9 cellular contexts compared by ENCODE assay signal in the genomic region with DNA sequence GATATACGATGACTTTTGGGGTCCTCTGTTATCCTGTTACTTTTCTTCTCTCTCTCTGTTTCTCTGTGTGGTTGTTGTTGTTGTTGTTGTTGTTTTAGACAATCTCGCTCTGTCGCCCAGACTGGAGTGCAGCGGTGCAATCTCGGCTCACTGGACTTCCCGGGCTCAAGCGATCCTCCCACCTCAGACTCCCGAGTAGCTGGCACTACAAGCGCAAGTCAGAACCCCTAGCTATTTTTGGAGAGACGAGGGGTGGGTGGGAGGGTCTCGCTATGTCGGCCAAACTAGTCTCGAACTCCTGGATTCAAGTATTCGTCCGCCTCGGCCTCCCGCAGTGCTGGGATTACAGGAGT. TPM values are rescaled to one million over a fixed set of nuclear protein-coding genes. Genes with fewer than 3 reads are reported as not detected.
DNase-seq lines count a peak whose midpoint lies in the region; ATAC-seq, FAIRE-seq and TF ChIP-seq lines count a peak whose summit lies in the region.
"Had no signal": no experiment of that assay in that cellular context is flagged by ENCODE, and none has a peak within 500 bp of the region (broad histone marks: within the 10 kb centered on the region; RNA-seq: fewer than 3 reads in every experiment).

No MANE protein-coding gene starts in this region.

- peak overlapping the region; percentile 39; the same call in 1 of the 2 replicates for H3K9ac ChIP-seq in GM12878 (ENCODE audit: control insufficient read depth, insufficient read depth, low read length)
- no peak overlapping the region for H3K9ac ChIP-seq in PC-3 (ENCODE audit: low read length)

- TF ChIP-seq EP300 in GM12878 (IDR thresholded peaks at IDR 0.05; ENCODE audit: borderline replicate concordance in 1 of 2, control insufficient read depth in 1 of 2, low read depth in 2 of 2, low read length in 2 of 2), result no peak

- H3K36me3 Mint-ChIP-seq in stimulated activated naive CD8-positive, alpha-beta T cell treated with anti-CD3 and anti-CD28 coated beads, Interleukin-15, Interleukin-2, amounts not matched to agents 100 ng/mL and 50 ng/mL, for 24 hours (ENCODE audit: low read depth), result peaks cover 7% of the 10 kb centered on the region

- peaks cover 12% of the 10 kb centered on the region for H3K27me3 Mint-ChIP-seq in stimulated activated naive CD8-positive, alpha-beta T cell treated with anti-CD3 and anti-CD28 coated beads, Interleukin-15, Interleukin-2, amounts not matched to agents 100 ng/mL and 50 ng/mL, for 24 hours

- POLR2A ChIA-PET in GM12878 (lab: Charles Lee) (interaction anchor here (1.2 to 1.4 kb wide), 4 partner anchors 12 to 243 kb away, joined by 4 to 8 read pairs (median 6); no protein-coding TSS in a partner anchor), PC-3 (lab: Charles Lee; ENCODE audit: unreplicated experiment) (no interaction called here)

- peaks cover 11% of the 10 kb centered on the region for H3K9me3 Mint-ChIP-seq in stimulated activated naive CD8-positive, alpha-beta T cell treated with anti-CD3 and anti-CD28 coated beads, Interleukin-15, Interleukin-2, amounts not matched to agents 100 ng/mL and 50 ng/mL, for 24 hours

- no peaks in the 10 kb centered on the region for H3K79me2 ChIP-seq in GM12878 (ENCODE audit: control insufficient read depth, insufficient read depth, low read length)
- no peaks in the 10 kb centered on the region for H3K79me2 ChIP-seq in PC-3 (ENCODE audit: low read length)

- peaks cover 9% of the 10 kb centered on the region for H3K4me1 ChIP-seq in GM12878 (ENCODE audit: control insufficient read depth, insufficient read depth, low read length)
- H3K4me1 ChIP-seq in lower lobe of right lung, result no peaks in the 10 kb centered on the region
- no peaks in the 10 kb centered on the region for H3K4me1 ChIP-seq in upper lobe of right lung
- no peaks in the 10 kb centered on the region for H3K4me1 ChIP-seq in body of pancreas
- H3K4me1 ChIP-seq in PC-3 (ENCODE audit: insufficient read depth, low read length), result no peaks in the 10 kb centered on the region

- peaks cover 33% of the 10 kb centered on the region for H3K4me1 Mint-ChIP-seq in stimulated activated naive CD8-positive, alpha-beta T cell treated with anti-CD3 and anti-CD28 coated beads, Interleukin-15, Interleukin-2, amounts not matched to agents 100 ng/mL and 50 ng/mL, for 24 hours (ENCODE audit: low read depth)

- H3K27ac ChIP-seq in GM12878 (ENCODE audit: control insufficient read depth, insufficient read depth) (no peak overlapping the region), lower lobe of right lung (no peak overlapping the region), upper lobe of right lung (no peak overlapping the region), body of pancreas (no peak overlapping the region), PC-3 (ENCODE audit: low read length) (no peak overlapping the region)

- peak overlapping the region; percentile 54; the same call in 1 of the 2 replicates for H3K4me3 ChIP-seq in GM12878
- peak overlapping the region; percentile 32 for H3K4me3 ChIP-seq in lower lobe of right lung
- H3K4me3 ChIP-seq in upper lobe of right lung, result peak overlapping the region; percentile 21
- no peak overlapping the region for H3K4me3 ChIP-seq in body of pancreas
- no peak overlapping the region for H3K4me3 ChIP-seq in PC-3 (ENCODE audit: low read length)

- peak overlapping the region; percentile 69 for H3K4me3 Mint-ChIP-seq in stimulated activated naive CD8-positive, alpha-beta T cell treated with anti-CD3 and anti-CD28 coated beads, Interleukin-15, Interleukin-2, amounts not matched to agents 100 ng/mL and 50 ng/mL, for 24 hours

- no peaks in the 10 kb centered on the region for H3F3A ChIP-seq in PC-3 (ENCODE audit: low read length, unreplicated experiment)

- peak overlapping the region; percentile 87 for H2AFZ ChIP-seq in GM12878 (ENCODE audit: control insufficient read depth, low read depth, low read length)
- H2AFZ ChIP-seq in PC-3 (ENCODE audit: low read length), result no peak overlapping the region

- H3K9me2 ChIP-seq in PC-3 (replicated peaks; ENCODE audit: low read length), result no peaks in the 10 kb centered on the region

- no peaks in the 10 kb centered on the region for H4K20me1 ChIP-seq in GM12878 (ENCODE audit: control insufficient read depth, insufficient read depth)
- H4K20me1 ChIP-seq in PC-3 (ENCODE audit: low read length), result no peaks in the 10 kb centered on the region

- H3K36me3 ChIP-seq in GM12878 (ENCODE audit: control insufficient read depth in 2 of 2, insufficient read depth in 2 of 2, low read length in 1 of 2) (no peaks in the 10 kb centered on the region), lower lobe of right lung (no peaks in the 10 kb centered on the region), upper lobe of right lung (no peaks in the 10 kb centered on the region), body of pancreas (replicated peaks in 1 of 2; ENCODE audit: insufficient read depth in 1 of 2, low read depth in 2 of 2) (no peaks in the 10 kb centered on the region), PC-3 (ENCODE audit: low read depth, low read length) (no peaks in the 10 kb centered on the region)

- BruUV-seq in GM12878 (replicated peaks; lab: Mats Ljungman, UMichigan) (no TSS peak), PC-3 (replicated peaks; lab: Mats Ljungman, UMichigan) (no TSS peak)

- FAIRE-seq in GM12878 (lab: Jason Lieb, UNC), result no peak

- TF ChIP-seq POLR2A in GM12878 (IDR thresholded peaks at IDR 0.05; ENCODE audit: low read depth, low read length) (no peak), body of pancreas (IDR thresholded peaks at IDR 0.05) (no peak)

- H3K9me3 ChIP-seq in GM12878 (replicated peaks; ENCODE audit: control insufficient read depth, insufficient read depth, low read length), result peaks cover 8% of the 10 kb centered on the region; the same call in 2 of the 3 replicates
- H3K9me3 ChIP-seq in lower lobe of right lung, result peaks cover 4% of the 10 kb centered on the region
- H3K9me3 ChIP-seq in upper lobe of right lung, result no peaks in the 10 kb centered on the region
- H3K9me3 ChIP-seq in body of pancreas, result no peaks in the 10 kb centered on the region
- H3K9me3 ChIP-seq in PC-3 (ENCODE audit: low read length), result no peaks in the 10 kb centered on the region

- no peaks in the 10 kb centered on the region for H3K27me3 ChIP-seq in GM12878 (replicated peaks in 1 of 2; ENCODE audit: control insufficient read depth in 2 of 2, insufficient read depth in 2 of 2, low read length in 1 of 2)
- H3K27me3 ChIP-seq in lower lobe of right lung (ENCODE audit: low read depth), result peaks cover 13% of the 10 kb centered on the region
- H3K27me3 ChIP-seq in upper lobe of right lung, result peaks cover 30% of the 10 kb centered on the region
- peaks cover 0 to 10% of the 10 kb centered on the region in 2 donors for H3K27me3 ChIP-seq in body of pancreas
- no peaks in the 10 kb centered on the region for H3K27me3 ChIP-seq in PC-3 (ENCODE audit: low read length)

- TF ChIP-seq CTCF in GM12878 (IDR thresholded peaks at IDR 0.05 in 2 of 3, conservative IDR thresholded peaks at IDR 0.05 in 1 of 3; ENCODE audit: control insufficient read depth in 2 of 3, extremely low read depth in 1 of 3, insufficient read depth in 1 of 3, low read depth in 3 of 3, low read length in 3 of 3), result no peak
- no peak for TF ChIP-seq CTCF in lower lobe of right lung (IDR thresholded peaks at IDR 0.05)
- no peak for TF ChIP-seq CTCF in upper lobe of right lung (IDR thresholded peaks at IDR 0.05)
- no peak for TF ChIP-seq CTCF in body of pancreas (IDR thresholded peaks at IDR 0.05)
- no peak for TF ChIP-seq CTCF in PC-3 (conservative IDR thresholded peaks at IDR 0.05; ENCODE audit: low read depth, low read length)

- no peak for ATAC-seq in stimulated activated naive CD8-positive, alpha-beta T cell treated with anti-CD3 and anti-CD28 coated beads, Interleukin-15, Interleukin-2, amounts not matched to agents 100 U/mL and 50 U/mL, for 24 hours
- ATAC-seq in GM12878, result no peak
- ATAC-seq in lower lobe of right lung, result no peak
- no peak for ATAC-seq in upper lobe of right lung
- ATAC-seq in body of pancreas, result no peak
- no peak for ATAC-seq in HG03571 (IDR thresholded peaks at IDR 0.05; ENCODE audit: unreplicated experiment)
- ATAC-seq in PC-3, result no peak

- CTCF ChIA-PET in GM12878 (lab: Yijun Ruan, JAX) (interaction anchor here (1.1 to 13.0 kb wide), 3 partner anchors 15 to 402 kb away, joined by 3 to 267 read pairs (median 4); a partner anchor contains a TSS), PC-3 (lab: Charles Lee) (interaction anchor here (1.0 kb wide), 1 partner anchor 18 kb away, joined by 3 read pairs; no protein-coding TSS in a partner anchor)

- H3K27ac Mint-ChIP-seq in stimulated activated naive CD8-positive, alpha-beta T cell treated with anti-CD3 and anti-CD28 coated beads, Interleukin-15, Interleukin-2, amounts not matched to agents 100 ng/mL and 50 ng/mL, for 24 hours, result peak overlapping the region; percentile 75

- SMC1A ChIA-PET in GM12878 (lab: Charles Lee; ENCODE audit: uncharacterized antibody, unreplicated experiment), result interaction anchor here (1.5 to 11.6 kb wide), 3 partner anchors 9 to 294 kb away, joined by 4 to 170 read pairs (median 4); a partner anchor contains a TSS

- in situ Hi-C loops in GM12878 (cut with MboI), result no loop called here

- RAD21 ChIA-PET in GM12878 (lab: Charles Lee; ENCODE audit: unreplicated experiment), result interaction anchor here (0.7 to 8.8 kb wide), 3 partner anchors 8 to 45 kb away, joined by 3 to 64 read pairs (median 5); a partner anchor contains a TSS

- no peak for TF ChIP-seq RAD21 in GM12878 (IDR thresholded peaks at IDR 0.05; ENCODE audit: insufficient read depth, low read depth, low read length)

- DNase-seq in stimulated activated naive CD8-positive, alpha-beta T cell treated with anti-CD3 and anti-CD28 coated beads, Interleukin-15, Interleukin-2, amounts not matched to agents 100 U/mL and 50 U/mL, for 24 hours, result no peak
- DNase-seq in GM12878 (ENCODE audit: low read depth, low spot score) (no peak), lower lobe of right lung (no peak), upper lobe of right lung (no peak), body of pancreas (no peak), PC-3 (no peak)
- DNase-seq: DMS79 had no signal

- H3K4me2 ChIP-seq in GM12878 (ENCODE audit: control insufficient read depth, insufficient read depth), result peak overlapping the region; percentile 92
- H3K4me2 ChIP-seq in PC-3 (ENCODE audit: low read length), result no peak overlapping the region

- 51% methylated on average over 17 of the region's 17 CpGs for WGBS in GM12878 (ENCODE audit: insufficient coverage, insufficient replicate concordance, low lambda C conversion rate, missing lambda C conversion rate)
- WGBS in body of pancreas, 2 donors, result 18 to 20% methylated on average over 16 to 17 of the region's 17 CpGs

- intact Hi-C loops in GM12878 (cut with micrococcal nuclease; ENCODE audit: unreplicated experiment), result no loop called here
- intact Hi-C loops in lower lobe of right lung (cut with DNase I), result loop anchor here (10.0 kb wide), 1 partner anchor 263 kb away; no protein-coding TSS in a partner anchor
- intact Hi-C loops in upper lobe of right lung (cut with DNase I), result loop anchor here (10.0 kb wide), 1 partner anchor 243 kb away; no protein-coding TSS in a partner anchor
- intact Hi-C loops in body of pancreas (cut with DNase I), result no loop called here
- intact Hi-C loops in PC-3 (cut with micrococcal nuclease), result no loop called here

RNA-seq across cellular contexts. Expression of a gene that starts 19.1 kb away (rescaled TPM):
- 19.2 and 19.7 TPM in 2 replicates for total RNA-seq in GM12878 (2013; cell fraction: nucleolus; rRNA removed)
- 33.5 and 37.1 TPM in 2 replicates for total RNA-seq in GM12878 (2014; rRNA removed)
- total RNA-seq in GM12878 (2014; rRNA removed; fragmentation: Illumina TruSeq; extraction: Trizol), result 19.4 and 21.5 TPM in 2 replicates
- 27.3 and 27.5 TPM in 2 replicates for total RNA-seq in GM12878 (2021)
- polyA plus RNA-seq in GM12878 (2011; ENCODE audit: low read depth), result 9.1 TPM
- polyA plus RNA-seq in GM12878 (2011; rRNA removed), result 22.5 and 29.1 TPM in 2 replicates
- 32.1 and 42.6 TPM in 2 replicates for polyA plus RNA-seq in GM12878 (2011; cell fraction: cytosol; rRNA removed)
- polyA plus RNA-seq in GM12878 (2011; cell fraction: nucleus; rRNA removed), result 19.3 and 23.6 TPM in 2 replicates
- 15.4 and 17.1 TPM in 2 replicates for polyA plus RNA-seq in GM12878 (2012)
- 8.4 and 15.4 TPM in 2 replicates for polyA plus RNA-seq in GM12878 (2014; fragmentation: Illumina TruSeq; extraction: Trizol)
- 10 to 100 TPM in 1 of 2 experiments, 1 to 10 TPM in 1; 8.4 to 11.3 TPM for polyA plus RNA-seq in GM12878 (2014; fragmentation: Nextera tagmentation; extraction: Ambion mirVana)
- 35.7 and 36.9 TPM in 2 replicates for polyA plus RNA-seq in GM12878 (2014; rRNA removed)
- 10 to 100 TPM; 42.5 to 43.5 TPM for polyA plus RNA-seq in GM12878 (2016; fragmentation: Nextera tagmentation; extraction: Ambion mirVana)
- polyA minus RNA-seq in GM12878 (2011; rRNA and poly(A)+ RNA removed), result 13.5 and 22.0 TPM in 2 replicates
- 6.9 and 7.8 TPM in 2 replicates for polyA minus RNA-seq in GM12878 (2011; cell fraction: cytosol; rRNA and poly(A)+ RNA removed)
- 20.7 and 25.6 TPM in 2 replicates for polyA minus RNA-seq in GM12878 (2011; cell fraction: nucleus; rRNA and poly(A)+ RNA removed)
- 13.5 TPM for total RNA-seq in lower lobe of right lung
- total RNA-seq in upper lobe of right lung, result 14.4 TPM
- total RNA-seq in body of pancreas, result 1 to 10 TPM; 3.0 to 8.8 TPM
- total RNA-seq in PC-3 (2014; rRNA removed), result 26.9 and 33.7 TPM in 2 replicates

RNA-seq across cellular contexts. Expression of a gene that starts 39.5 kb away (rescaled TPM):
- 28.9 and 31.1 TPM in 2 replicates for total RNA-seq in GM12878 (2013; cell fraction: nucleolus; rRNA removed)
- total RNA-seq in GM12878 (2014; rRNA removed) (73.9 and 90.7 TPM in 2 replicates), GM12878 (2014; rRNA removed; fragmentation: Illumina TruSeq; extraction: Trizol) (99.0 and 99.1 TPM in 2 replicates), GM12878 (2021) (64.2 and 67.2 TPM in 2 replicates), lower lobe of right lung (42.9 TPM), upper lobe of right lung (45.8 TPM), body of pancreas (10 to 100 TPM; 24.4 to 37.1 TPM), PC-3 (2014; rRNA removed) (54.8 and 57.5 TPM in 2 replicates)
- polyA plus RNA-seq in GM12878 (2011; ENCODE audit: low read depth), result 45.4 TPM
- polyA plus RNA-seq in GM12878 (2011; rRNA removed) (79.5 and 112 TPM in 2 replicates), GM12878 (2014; fragmentation: Illumina TruSeq; extraction: Trizol) (87.4 and 98.8 TPM in 2 replicates), GM12878 (2014; fragmentation: Nextera tagmentation; extraction: Ambion mirVana) (10 to 100 TPM; 26.7 to 31.2 TPM), GM12878 (2014; rRNA removed) (54.6 and 71.6 TPM in 2 replicates), GM12878 (2016; fragmentation: Nextera tagmentation; extraction: Ambion mirVana) (10 to 100 TPM; 85.8 to 88.6 TPM)
- 53.2 and 53.3 TPM in 2 replicates for polyA plus RNA-seq in GM12878 (2011; cell fraction: cytosol; rRNA removed)
- 25.6 and 31.0 TPM in 2 replicates for polyA plus RNA-seq in GM12878 (2011; cell fraction: nucleus; rRNA removed)
- 40.3 and 60.7 TPM in 2 replicates for polyA plus RNA-seq in GM12878 (2012)
- 45.3 and 47.3 TPM in 2 replicates for polyA minus RNA-seq in GM12878 (2011; rRNA and poly(A)+ RNA removed)
- polyA minus RNA-seq in GM12878 (2011; cell fraction: cytosol; rRNA and poly(A)+ RNA removed), result 13.1 and 21.7 TPM in 2 replicates
- polyA minus RNA-seq in GM12878 (2011; cell fraction: nucleus; rRNA and poly(A)+ RNA removed), result 4.3 and 7.9 TPM in 2 replicates

Comparison
In these comparisons a context has a peak if more than half of its experiments do, and no peak if none do; other contexts are left out.
1. H3K4me3 ChIP-seq: peak in GM12878 (single experiment), lower lobe of right lung (single experiment) and upper lobe of right lung (single experiment); none in body of pancreas (0 of 2) and PC-3 (single experiment).
2. intact Hi-C loops: an anchor here in lower lobe of right lung (10.0 kb wide) and upper lobe of right lung (10.0 kb wide); none called in GM12878, body of pancreas and PC-3.